Comparison of ENCODE assay signal across 8 cellular contexts in the genomic region with DNA sequence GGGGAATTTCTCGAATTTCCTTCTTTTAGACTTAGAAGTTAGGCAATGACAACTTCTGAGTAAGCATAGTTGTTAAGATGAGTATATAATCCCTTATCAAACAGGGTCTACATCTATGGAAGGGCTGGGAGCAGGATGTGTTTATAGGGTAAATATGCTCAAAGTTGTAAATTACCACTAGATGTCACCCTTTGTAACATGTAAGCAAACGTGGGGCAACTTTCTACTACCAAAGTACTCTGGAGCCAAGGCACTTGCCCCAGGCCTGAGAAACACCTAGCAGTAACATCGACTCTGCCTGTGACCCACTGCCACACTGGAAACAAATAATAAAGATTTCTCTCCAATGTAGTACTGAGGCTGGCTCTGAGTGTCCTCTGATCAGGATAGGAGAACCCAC.
DNase-seq lines count a peak whose midpoint lies in the region; ATAC-seq and TF ChIP-seq lines count a peak whose summit lies in the region.

No MANE protein-coding gene starts in this region.

- peak overlapping the region; percentile 17; the same call in 1 of the 2 replicates for H3K27ac ChIP-seq in 22Rv1

- no peaks in the 10 kb centered on the region for H3K9me3 Mint-ChIP-seq in WTC11

- H3K27me3 Mint-ChIP-seq in WTC11 (ENCODE audit: low read depth): no peaks in the 10 kb centered on the region

- POLR2A ChIA-PET in WTC11 (lab: Charles Lee): no interaction called here

- no peak overlapping the region for H3K4me3 Mint-ChIP-seq in WTC11

- H3K4me1 Mint-ChIP-seq in WTC11: no peaks in the 10 kb centered on the region

- DNase-seq in NCI-H1436 (lab: John Stamatoyannopoulos, UW): peak; percentile 74
- peak; percentile 28 for DNase-seq in WTC11 (ENCODE audit: low spot score)
- DNase-seq in iPS DF 4.7 (ENCODE audit: extremely low read depth, low spot score): peak; percentile 49
- no peak for DNase-seq in activated gamma-delta T cell (lab: John Stamatoyannopoulos, UW)
- no peak for DNase-seq in nucleus accumbens (lab: John Stamatoyannopoulos, UW)

- TF ChIP-seq CTCF in 22Rv1 (IDR thresholded peaks at IDR 0.05) (peak; percentile 73), WTC11 (IDR thresholded peaks at IDR 0.05) (no peak)

- no peak overlapping the region for H3K27ac Mint-ChIP-seq in WTC11

- no peaks in the 10 kb centered on the region for H3K36me3 Mint-ChIP-seq in WTC11

- ATAC-seq in GM18498 (IDR thresholded peaks at IDR 0.05; ENCODE audit: unreplicated experiment) (peak; percentile 90), HG02870 (IDR thresholded peaks at IDR 0.05; ENCODE audit: unreplicated experiment) (peak; percentile 80), WTC11 (peak; percentile 98)

- CTCF ChIA-PET in WTC11 (lab: Charles Lee): interaction anchor here (0.8 kb wide), 1 partner anchor 526 kb away, joined by 3 read pairs; no protein-coding TSS in a partner anchor

TF ChIP-seq in WTC11, 78 proteins besides CTCF, POLR2A, EP300 and RAD21:
- TF ChIP-seq ZNF396 (CRISPR knock-in tag; IDR thresholded peaks at IDR 0.05; ENCODE audit: borderline replicate concordance) (no peak), ZBTB21 (CRISPR knock-in tag; IDR thresholded peaks at IDR 0.05; ENCODE audit: borderline replicate concordance) (no peak), RELA (CRISPR knock-in tag; IDR thresholded peaks at IDR 0.05; ENCODE audit: borderline replicate concordance) (no peak), CBFB (CRISPR knock-in tag; IDR thresholded peaks at IDR 0.05; ENCODE audit: low read depth) (no peak), NR1H2 (CRISPR knock-in tag; IDR thresholded peaks at IDR 0.05) (no peak), CREM (CRISPR knock-in tag; IDR thresholded peaks at IDR 0.05) (no peak), ZNF317 (CRISPR knock-in tag; IDR thresholded peaks at IDR 0.05; ENCODE audit: borderline replicate concordance, low read depth) (no peak), FOXP1 (CRISPR knock-in tag; IDR thresholded peaks at IDR 0.05; ENCODE audit: borderline replicate concordance) (no peak), MYBL2 (CRISPR knock-in tag; IDR thresholded peaks at IDR 0.05) (no peak), FOXK1 (CRISPR knock-in tag; IDR thresholded peaks at IDR 0.05) (no peak), MXD4 (CRISPR knock-in tag; IDR thresholded peaks at IDR 0.05; ENCODE audit: borderline replicate concordance) (no peak), ESRRA (CRISPR knock-in tag; IDR thresholded peaks at IDR 0.05; ENCODE audit: borderline replicate concordance) (no peak)
- TF ChIP-seq, protein P1, sequence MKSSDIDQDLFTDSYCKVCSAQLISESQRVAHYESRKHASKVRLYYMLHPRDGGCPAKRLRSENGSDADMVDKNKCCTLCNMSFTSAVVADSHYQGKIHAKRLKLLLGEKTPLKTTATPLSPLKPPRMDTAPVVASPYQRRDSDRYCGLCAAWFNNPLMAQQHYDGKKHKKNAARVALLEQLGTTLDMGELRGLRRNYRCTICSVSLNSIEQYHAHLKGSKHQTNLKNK (CRISPR knock-in tag; IDR thresholded peaks at IDR 0.05): no peak
- TF ChIP-seq, protein P2, sequence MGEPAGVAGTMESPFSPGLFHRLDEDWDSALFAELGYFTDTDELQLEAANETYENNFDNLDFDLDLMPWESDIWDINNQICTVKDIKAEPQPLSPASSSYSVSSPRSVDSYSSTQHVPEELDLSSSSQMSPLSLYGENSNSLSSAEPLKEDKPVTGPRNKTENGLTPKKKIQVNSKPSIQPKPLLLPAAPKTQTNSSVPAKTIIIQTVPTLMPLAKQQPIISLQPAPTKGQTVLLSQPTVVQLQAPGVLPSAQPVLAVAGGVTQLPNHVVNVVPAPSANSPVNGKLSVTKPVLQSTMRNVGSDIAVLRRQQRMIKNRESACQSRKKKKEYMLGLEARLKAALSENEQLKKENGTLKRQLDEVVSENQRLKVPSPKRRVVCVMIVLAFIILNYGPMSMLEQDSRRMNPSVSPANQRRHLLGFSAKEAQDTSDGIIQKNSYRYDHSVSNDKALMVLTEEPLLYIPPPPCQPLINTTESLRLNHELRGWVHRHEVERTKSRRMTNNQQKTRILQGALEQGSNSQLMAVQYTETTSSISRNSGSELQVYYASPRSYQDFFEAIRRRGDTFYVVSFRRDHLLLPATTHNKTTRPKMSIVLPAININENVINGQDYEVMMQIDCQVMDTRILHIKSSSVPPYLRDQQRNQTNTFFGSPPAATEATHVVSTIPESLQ (CRISPR knock-in tag; IDR thresholded peaks at IDR 0.05): no peak
- TF ChIP-seq, protein P3, sequence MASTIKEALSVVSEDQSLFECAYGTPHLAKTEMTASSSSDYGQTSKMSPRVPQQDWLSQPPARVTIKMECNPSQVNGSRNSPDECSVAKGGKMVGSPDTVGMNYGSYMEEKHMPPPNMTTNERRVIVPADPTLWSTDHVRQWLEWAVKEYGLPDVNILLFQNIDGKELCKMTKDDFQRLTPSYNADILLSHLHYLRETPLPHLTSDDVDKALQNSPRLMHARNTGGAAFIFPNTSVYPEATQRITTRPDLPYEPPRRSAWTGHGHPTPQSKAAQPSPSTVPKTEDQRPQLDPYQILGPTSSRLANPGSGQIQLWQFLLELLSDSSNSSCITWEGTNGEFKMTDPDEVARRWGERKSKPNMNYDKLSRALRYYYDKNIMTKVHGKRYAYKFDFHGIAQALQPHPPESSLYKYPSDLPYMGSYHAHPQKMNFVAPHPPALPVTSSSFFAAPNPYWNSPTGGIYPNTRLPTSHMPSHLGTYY (CRISPR knock-in tag; IDR thresholded peaks at IDR 0.05): no peak
- TF ChIP-seq, protein P4, sequence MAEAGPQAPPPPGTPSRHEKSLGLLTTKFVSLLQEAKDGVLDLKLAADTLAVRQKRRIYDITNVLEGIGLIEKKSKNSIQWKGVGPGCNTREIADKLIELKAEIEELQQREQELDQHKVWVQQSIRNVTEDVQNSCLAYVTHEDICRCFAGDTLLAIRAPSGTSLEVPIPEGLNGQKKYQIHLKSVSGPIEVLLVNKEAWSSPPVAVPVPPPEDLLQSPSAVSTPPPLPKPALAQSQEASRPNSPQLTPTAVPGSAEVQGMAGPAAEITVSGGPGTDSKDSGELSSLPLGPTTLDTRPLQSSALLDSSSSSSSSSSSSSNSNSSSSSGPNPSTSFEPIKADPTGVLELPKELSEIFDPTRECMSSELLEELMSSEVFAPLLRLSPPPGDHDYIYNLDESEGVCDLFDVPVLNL (CRISPR knock-in tag; IDR thresholded peaks at IDR 0.05; ENCODE audit: borderline replicate concordance, low read depth): no peak
- TF ChIP-seq, protein P5, sequence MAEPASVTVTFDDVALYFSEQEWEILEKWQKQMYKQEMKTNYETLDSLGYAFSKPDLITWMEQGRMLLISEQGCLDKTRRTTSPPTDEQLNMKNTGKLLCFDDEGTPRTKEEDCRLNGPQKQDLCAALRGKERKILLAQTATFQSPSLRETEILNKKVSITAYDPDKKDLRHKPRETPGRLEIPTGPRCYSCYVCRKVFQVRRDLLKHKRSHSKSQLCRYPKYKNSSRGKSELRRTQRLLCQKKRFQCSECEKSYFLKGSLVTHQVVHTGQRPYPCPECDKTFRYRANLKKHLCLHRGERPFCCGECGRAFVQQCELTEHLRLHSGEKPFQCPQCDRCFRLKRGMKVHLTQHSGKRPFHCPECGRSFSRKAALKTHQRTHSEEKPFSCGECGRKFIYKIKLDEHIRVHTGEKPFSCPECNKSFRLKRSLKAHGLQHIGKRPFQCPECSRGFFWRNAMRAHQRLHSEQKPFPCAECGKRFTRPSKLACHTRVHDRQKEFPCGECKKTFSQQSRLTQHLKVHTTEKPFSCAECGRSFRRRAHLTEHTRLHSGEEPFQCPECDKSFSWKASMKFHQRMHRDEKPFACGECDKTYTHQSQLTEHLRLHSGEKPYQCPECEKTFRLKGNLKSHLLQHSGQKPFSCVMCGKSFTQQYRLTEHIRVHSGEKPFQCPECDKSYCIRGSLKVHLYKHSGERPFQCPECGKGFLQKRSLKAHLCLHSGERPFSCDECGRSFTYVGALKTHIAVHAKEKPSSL (CRISPR knock-in tag; conservative IDR thresholded peaks at IDR 0.05): no peak
TF ChIP-seq in WTC11: peak in this region for 0.

Comparison
In these comparisons a context has a peak if more than half of its experiments do, and no peak if none do; other contexts are left out.
1. DNase-seq: peak in NCI-H1436 (single experiment), WTC11 (single experiment) and iPS DF 4.7 (single experiment); none in activated gamma-delta T cell (single experiment) and nucleus accumbens (0 of 56).
2. Peak in every context shown above with its lines, with median percentiles within 50 percentile points of each other: ATAC-seq.